27 cellular contexts compared by ENCODE assay signal in the genomic region with DNA sequence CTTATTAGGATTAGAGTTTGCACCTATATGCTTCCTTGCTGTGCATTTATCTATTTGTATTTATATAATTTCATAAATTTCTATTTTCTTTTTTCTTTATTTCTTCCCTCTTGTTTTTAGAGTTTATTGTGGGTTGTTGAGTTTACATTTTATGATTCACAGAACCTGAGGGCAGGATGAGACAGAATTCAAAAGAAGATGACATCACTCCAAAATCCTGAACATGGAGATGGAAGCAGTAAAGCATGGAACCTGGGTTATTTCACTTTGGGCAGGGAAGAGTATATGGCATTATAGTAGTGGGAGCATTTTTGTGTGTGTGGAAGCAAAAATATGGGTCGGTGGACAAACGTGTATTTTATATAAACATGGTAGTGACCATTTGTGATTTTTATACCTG.
DNase-seq lines count a peak whose midpoint lies in the region; ATAC-seq, FAIRE-seq and TF ChIP-seq lines count a peak whose summit lies in the region.
"Had no signal": no experiment of that assay in that cellular context is flagged by ENCODE, and none has a peak within 500 bp of the region (broad histone marks: within the 10 kb centered on the region; RNA-seq: fewer than 3 reads in every experiment).

No MANE protein-coding gene starts in this region.

- no peaks in the 10 kb centered on the region for H3K9me1 ChIP-seq in keratinocyte (ENCODE audit: control insufficient read depth, extremely low read depth, insufficient read depth, low read length)

- FAIRE-seq in HepG2 (lab: Jason Lieb, UNC) (no peak), keratinocyte (lab: Jason Lieb, UNC) (peak; percentile 43)
- FAIRE-seq: A204.1, GM12891, GM19239 had no signal

- POLR2A ChIA-PET in HepG2 (lab: Yijun Ruan, JAX): no interaction called here
- POLR2A ChIA-PET in PC-3 (lab: Charles Lee; ENCODE audit: unreplicated experiment): no interaction called here

- DNase-seq in HepG2 (ENCODE audit: low spot score): no peak
- DNase-seq in right lobe of liver: no peak
- peak; percentile 17 for DNase-seq in PC-3
- DNase-seq in epithelial cell of esophagus (ENCODE audit: low read depth): peak; percentile 44
- DNase-seq in keratinocyte (ENCODE audit: low read depth, low spot score): no peak
- DNase-seq in GM10266 (ENCODE audit: extremely low spot score): no peak
- DNase-seq in left ventricle myocardium inferior: no peak
- DNase-seq: 8988T; ACHN; BE2C; C1 segment of cervical spinal cord; CD4-positive, alpha-beta memory T cell; CD4-positive, CD25-positive, alpha-beta regulatory T cell; CD8-positive, alpha-beta memory T cell; COR-L47; DMS 273 treated with DMSO at 0.1 percent for 48 hours; DMS153; DMS53; DMS79; DND-41; EL; GDM1 had no signal

- H3K79me2 ChIP-seq in HepG2 (ENCODE audit: insufficient read depth, low read length): no peaks in the 10 kb centered on the region
- no peaks in the 10 kb centered on the region for H3K79me2 ChIP-seq in PC-3 (ENCODE audit: low read length)
- no peaks in the 10 kb centered on the region for H3K79me2 ChIP-seq in keratinocyte (ENCODE audit: control insufficient read depth, insufficient read depth, low read length)

- H4K20me1 ChIP-seq in HepG2 (ENCODE audit: insufficient read depth, low read length) (no peaks in the 10 kb centered on the region), PC-3 (ENCODE audit: low read length) (no peaks in the 10 kb centered on the region), keratinocyte (ENCODE audit: control insufficient read depth, extremely low read depth, insufficient read depth, low read length) (no peaks in the 10 kb centered on the region)
- H4K20me1 ChIP-seq: BLaER1 had no signal

- no peak for TF ChIP-seq POLR2A in HepG2 (IDR thresholded peaks at IDR 0.05; ENCODE audit: insufficient read depth in 1 of 2, low read depth in 2 of 2, low read length in 2 of 2)
- no peak for TF ChIP-seq POLR2A in right lobe of liver (IDR thresholded peaks at IDR 0.05)

- H2AFZ ChIP-seq in HepG2 (ENCODE audit: low read length) (no peak overlapping the region), PC-3 (ENCODE audit: low read length) (no peak overlapping the region), keratinocyte (ENCODE audit: control insufficient read depth, low read length) (no peak overlapping the region)

- TF ChIP-seq RAD21 in HepG2 (CRISPR knock-in tag; IDR thresholded peaks at IDR 0.05): no peak

- H3K9me2 ChIP-seq in PC-3 (replicated peaks; ENCODE audit: low read length): no peaks in the 10 kb centered on the region

- H3K36me3 ChIP-seq in HepG2 (replicated peaks in 1 of 2; ENCODE audit: control insufficient read depth in 1 of 2, insufficient read depth in 2 of 2, low read length in 2 of 2) (no peaks in the 10 kb centered on the region), right lobe of liver (no peaks in the 10 kb centered on the region), PC-3 (ENCODE audit: low read depth, low read length) (no peaks in the 10 kb centered on the region), keratinocyte (ENCODE audit: control insufficient read depth in 2 of 2, extremely low read depth in 1 of 2, insufficient read depth in 2 of 2, low read length in 2 of 2) (no peaks in the 10 kb centered on the region), left ventricle myocardium inferior (no peaks in the 10 kb centered on the region)
- H3K36me3 ChIP-seq: BE2C, BLaER1 had no signal

- no peaks in the 10 kb centered on the region for H3K4me1 ChIP-seq in HepG2 (ENCODE audit: insufficient read depth, low read length)
- H3K4me1 ChIP-seq in right lobe of liver: no peaks in the 10 kb centered on the region
- no peaks in the 10 kb centered on the region for H3K4me1 ChIP-seq in PC-3 (ENCODE audit: insufficient read depth, low read length)
- H3K4me1 ChIP-seq in keratinocyte (ENCODE audit: control insufficient read depth, extremely low read depth, insufficient read depth, low read length): no peaks in the 10 kb centered on the region
- no peaks in the 10 kb centered on the region for H3K4me1 ChIP-seq in left ventricle myocardium inferior
- H3K4me1 ChIP-seq: BE2C, BLaER1 had no signal

- H3K4me2 ChIP-seq in HepG2 (ENCODE audit: low read depth, low read length): no peak overlapping the region
- no peak overlapping the region for H3K4me2 ChIP-seq in PC-3 (ENCODE audit: low read length)
- no peak overlapping the region for H3K4me2 ChIP-seq in keratinocyte (ENCODE audit: control insufficient read depth, extremely low read depth, insufficient read depth, low read depth, low read length)
- H3K4me2 ChIP-seq: BLaER1 had no signal

- H3K9me3 ChIP-seq in HepG2 (ENCODE audit: low read length) (no peaks in the 10 kb centered on the region), right lobe of liver (no peaks in the 10 kb centered on the region), PC-3 (ENCODE audit: low read length) (no peaks in the 10 kb centered on the region), keratinocyte (ENCODE audit: control insufficient read depth, low read depth, low read length) (no peaks in the 10 kb centered on the region), left ventricle myocardium inferior (replicated peaks) (peaks cover 15% of the 10 kb centered on the region)
- H3K9me3 ChIP-seq: BE2C, BLaER1 had no signal

- H3K27me3 ChIP-seq in HepG2 (ENCODE audit: control insufficient read depth in 1 of 2, insufficient read depth in 2 of 2, low read length in 2 of 2) (no peaks in the 10 kb centered on the region), right lobe of liver (no peaks in the 10 kb centered on the region), PC-3 (ENCODE audit: low read length) (no peaks in the 10 kb centered on the region), keratinocyte (ENCODE audit: control insufficient read depth, extremely low read depth, insufficient read depth, low read length) (no peaks in the 10 kb centered on the region), left ventricle myocardium inferior (ENCODE audit: low read depth) (no peaks in the 10 kb centered on the region)
- H3K27me3 ChIP-seq: BE2C, BLaER1 had no signal

- TF ChIP-seq CTCF in HepG2 (CRISPR knock-in tag; IDR thresholded peaks at IDR 0.05) (no peak), right lobe of liver (IDR thresholded peaks at IDR 0.05) (no peak), PC-3 (conservative IDR thresholded peaks at IDR 0.05; ENCODE audit: low read depth, low read length) (no peak), epithelial cell of esophagus (IDR thresholded peaks at IDR 0.05; ENCODE audit: insufficient read depth, low read depth, low read length, missing control alignments) (no peak), keratinocyte (optimal IDR thresholded peaks at IDR 0.05 in 1 of 3, IDR thresholded peaks at IDR 0.05 in 1 of 3, conservative IDR thresholded peaks at IDR 0.05 in 1 of 3; ENCODE audit: extremely low read depth in 1 of 3, insufficient read depth in 2 of 3, low read length in 3 of 3) (no peak), GM10266 (IDR thresholded peaks at IDR 0.05; ENCODE audit: control insufficient read depth, insufficient read depth, low read depth, missing control alignments) (no peak), left ventricle myocardium inferior (IDR thresholded peaks at IDR 0.05; ENCODE audit: borderline replicate concordance) (no peak)

- H3K27ac ChIP-seq in HepG2 (ENCODE audit: extremely low read length, insufficient read depth, low read length): no peak overlapping the region
- no peak overlapping the region for H3K27ac ChIP-seq in right lobe of liver
- H3K27ac ChIP-seq in PC-3 (ENCODE audit: low read length): no peak overlapping the region
- no peak overlapping the region for H3K27ac ChIP-seq in keratinocyte (ENCODE audit: control insufficient read depth, insufficient read depth, low read length)
- no peak overlapping the region for H3K27ac ChIP-seq in left ventricle myocardium inferior (replicated peaks)
- H3K27ac ChIP-seq: BLaER1 had no signal

- no peak overlapping the region for H3K9ac ChIP-seq in HepG2 (ENCODE audit: insufficient read depth, low read depth, low read length)
- H3K9ac ChIP-seq in PC-3 (ENCODE audit: low read length): no peak overlapping the region
- no peak overlapping the region for H3K9ac ChIP-seq in keratinocyte (ENCODE audit: control insufficient read depth, extremely low read depth, insufficient read depth, low read length)
- H3K9ac ChIP-seq: BLaER1 had no signal

- ATAC-seq in HepG2: no peak
- no peak for ATAC-seq in right lobe of liver
- ATAC-seq in PC-3: peak; percentile 54
- ATAC-seq in HG02885 (IDR thresholded peaks at IDR 0.05; ENCODE audit: poor library complexity, unreplicated experiment): no peak

- H3F3A ChIP-seq in PC-3 (ENCODE audit: low read length, unreplicated experiment): no peaks in the 10 kb centered on the region

- WGBS in HepG2 (ENCODE audit: low lambda C conversion rate): 2% methylated on average over 2 of the region's 2 CpGs
- 33% methylated on average over 2 of the region's 2 CpGs for WGBS in right lobe of liver (ENCODE audit: insufficient coverage, low coverage, low lambda C conversion rate, missing lambda C conversion rate)

- CTCF ChIA-PET in HepG2 (lab: Yijun Ruan, JAX; ENCODE audit: low intra/inter-chr PET ratio, low total read pairs): no interaction called here
- CTCF ChIA-PET in PC-3 (lab: Charles Lee): no interaction called here

- BruUV-seq in HepG2 (replicated peaks; lab: Mats Ljungman, UMichigan) (no TSS peak), PC-3 (replicated peaks; lab: Mats Ljungman, UMichigan) (no TSS peak)

- TF ChIP-seq EP300 in HepG2 (IDR thresholded peaks at IDR 0.05; ENCODE audit: low read depth in 2 of 2, low read length in 2 of 2): no peak
- no peak for TF ChIP-seq EP300 in HepG2 (CRISPR knock-in tag; IDR thresholded peaks at IDR 0.05; ENCODE audit: borderline replicate concordance)

- dilution Hi-C loops in keratinocyte (cut with MboI; ENCODE audit: extremely low pct_ligation_motif_present, low sequenced_read_pairs): no loop called here

- intact Hi-C loops in HepG2 (cut with micrococcal nuclease; ENCODE audit: unreplicated experiment): no loop called here
- intact Hi-C loops in right lobe of liver (cut with DNase I): no loop called here
- intact Hi-C loops in PC-3 (cut with micrococcal nuclease): no loop called here
- intact Hi-C loops in left ventricle myocardium inferior (cut with micrococcal nuclease): no loop called here

- H3K4me3 ChIP-seq in HepG2 (replicated peaks in 1 of 3; ENCODE audit: insufficient read depth in 1 of 3, low read depth in 2 of 3, low read length in 3 of 3): no peak overlapping the region
- no peak overlapping the region for H3K4me3 ChIP-seq in right lobe of liver
- no peak overlapping the region for H3K4me3 ChIP-seq in PC-3 (ENCODE audit: low read length)
- no peak overlapping the region for H3K4me3 ChIP-seq in epithelial cell of esophagus (ENCODE audit: low read length)
- H3K4me3 ChIP-seq in keratinocyte (ENCODE audit: control insufficient read depth in 2 of 3, extremely low read depth in 1 of 3, insufficient read depth in 2 of 3, low read depth in 1 of 3, low read length in 3 of 3): no peak overlapping the region
- no peak overlapping the region for H3K4me3 ChIP-seq in left ventricle myocardium inferior
- H3K4me3 ChIP-seq: BLaER1 had no signal

- in situ Hi-C loops in HepG2 (cut with HindIII; ENCODE audit: extremely low pct_ligation_motif_present, low pct_unique_long_range_greater_than_20kb): no loop called here

Comparison
In these comparisons a context has a peak if more than half of its experiments do, and no peak if none do; other contexts are left out.
1. DNase-seq: peak in PC-3 (single experiment) and epithelial cell of esophagus (single experiment); none in HepG2 (single experiment), right lobe of liver (0 of 3), keratinocyte (single experiment), GM10266 (single experiment) and left ventricle myocardium inferior (single experiment).